In the genomic region with DNA sequence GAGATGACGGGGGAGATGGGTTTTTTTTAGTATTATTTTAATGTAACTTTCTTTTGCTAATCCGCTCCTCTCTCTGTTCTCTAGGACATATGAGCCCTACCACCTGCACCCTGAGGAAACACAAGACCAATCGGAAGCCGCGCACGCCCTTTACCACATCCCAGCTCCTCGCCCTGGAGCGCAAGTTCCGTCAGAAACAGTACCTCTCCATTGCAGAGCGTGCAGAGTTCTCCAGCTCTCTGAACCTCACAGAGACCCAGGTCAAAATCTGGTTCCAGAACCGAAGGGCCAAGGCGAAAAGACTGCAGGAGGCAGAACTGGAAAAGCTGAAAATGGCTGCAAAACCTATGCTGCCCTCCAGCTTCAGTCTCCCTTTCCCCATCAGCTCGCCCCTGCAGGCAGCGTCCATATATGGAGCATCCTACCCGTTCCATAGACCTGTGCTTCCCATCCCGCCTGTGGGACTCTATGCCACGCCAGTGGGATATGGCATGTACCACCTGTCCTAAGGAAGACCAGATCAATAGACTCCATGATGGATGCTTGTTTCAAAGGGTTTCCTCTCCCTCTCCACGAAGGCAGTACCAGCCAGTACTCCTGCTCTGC, we compare ENCODE assay signal across 19 cellular contexts. TPM values are rescaled to one million over a fixed set of nuclear protein-coding genes. Genes with fewer than 3 reads are reported as not detected.
A peak's percentile ranks its signal among the peaks of the same experiment; 100 is the strongest.
DNase-seq lines count a peak whose midpoint lies in the region; ATAC-seq, FAIRE-seq and TF ChIP-seq lines count a peak whose summit lies in the region.
"Had no signal": no experiment of that assay in that cellular context is flagged by ENCODE, and none has a peak within 500 bp of the region (broad histone marks: within the 10 kb centered on the region; RNA-seq: fewer than 3 reads in every experiment).

No MANE protein-coding gene starts in this region.

- H3K27ac ChIP-seq in neural progenitor cell: no peak overlapping the region
- H3K27ac ChIP-seq in osteoblast (ENCODE audit: low read depth, low read length): no peak overlapping the region

- H3K36me3 ChIP-seq in iPS-15b (ENCODE audit: control insufficient read depth, insufficient read depth, low read length) (no peaks in the 10 kb centered on the region), neural progenitor cell (no peaks in the 10 kb centered on the region), osteoblast (ENCODE audit: insufficient read depth, low read length) (no peaks in the 10 kb centered on the region)

- H3K9me3 ChIP-seq in iPS-15b (ENCODE audit: control insufficient read depth, insufficient read depth, low read length) (no peaks in the 10 kb centered on the region), neural progenitor cell (ENCODE audit: low read depth) (no peaks in the 10 kb centered on the region), osteoblast (ENCODE audit: low read depth, low read length) (no peaks in the 10 kb centered on the region)

- H4K20me1 ChIP-seq in neural progenitor cell (ENCODE audit: low read depth) (peaks cover 74% of the 10 kb centered on the region), osteoblast (ENCODE audit: insufficient read depth, low read length) (no peaks in the 10 kb centered on the region)

- H3K4me3 ChIP-seq in iPS-15b (ENCODE audit: low read depth, low read length): peak overlapping the region; percentile 41
- peak overlapping the region; percentile 38 for H3K4me3 ChIP-seq in neural progenitor cell
- no peak overlapping the region for H3K4me3 ChIP-seq in osteoblast (ENCODE audit: insufficient read depth, low read length)

- H3K79me2 ChIP-seq in neural progenitor cell (ENCODE audit: low read depth) (no peaks in the 10 kb centered on the region), osteoblast (ENCODE audit: insufficient read depth, low read length) (no peaks in the 10 kb centered on the region)

- H3K27ac Mint-ChIP-seq in WTC11 (no peak overlapping the region), neural progenitor cell (no peak overlapping the region)
- H3K27ac Mint-ChIP-seq: HFFc6 had no signal

- peak; percentile 9 for ATAC-seq in WTC11

- H3K4me2 ChIP-seq in neural progenitor cell: peak overlapping the region; percentile 76
- H3K4me2 ChIP-seq in osteoblast (ENCODE audit: insufficient read depth, low read length): no peak overlapping the region

- H3K9ac ChIP-seq in iPS-15b (ENCODE audit: low read depth, low read length) (no peak overlapping the region), neural progenitor cell (no peak overlapping the region)

- POLR2A ChIA-PET in WTC11 (lab: Charles Lee): no interaction called here

- FAIRE-seq in GM12891 (lab: Jason Lieb, UNC): peak; percentile 40

- H3K4me1 ChIP-seq in iPS-15b (ENCODE audit: control insufficient read depth, insufficient read depth, low read length): peaks cover 10% of the 10 kb centered on the region
- H3K4me1 ChIP-seq in neural progenitor cell: peaks cover 35% of the 10 kb centered on the region
- no peaks in the 10 kb centered on the region for H3K4me1 ChIP-seq in osteoblast (ENCODE audit: insufficient read depth, low read length)

- H2AFZ ChIP-seq in neural progenitor cell (replicated peaks) (no peak overlapping the region), osteoblast (ENCODE audit: low read length) (no peak overlapping the region)

- H3K27me3 Mint-ChIP-seq in WTC11 (ENCODE audit: low read depth) (peaks cover 100% of the 10 kb centered on the region), neural progenitor cell (ENCODE audit: insufficient read depth, low read depth) (peaks cover 59% of the 10 kb centered on the region)

- TF ChIP-seq POLR2A in GM12891 (IDR thresholded peaks at IDR 0.05; ENCODE audit: low read depth, low read length): no peak

- H3K4me3 Mint-ChIP-seq in WTC11 (peak overlapping the region; percentile 61), neural progenitor cell (peak overlapping the region; percentile 88)
- H3K4me3 Mint-ChIP-seq: HFFc6 had no signal

- no peak for DNase-seq in GM12891 (ENCODE audit: insufficient read length, low spot score)
- DNase-seq in WTC11 (ENCODE audit: low spot score): no peak
- DNase-seq in neural progenitor cell (ENCODE audit: low spot score): peak; percentile 71
- DNase-seq in GM20000 (ENCODE audit: low spot score): no peak
- DNase-seq in osteoblast (ENCODE audit: insufficient read length, low spot score, missing footprints): no peak
- no peak for DNase-seq in NCI-H82 treated with DMSO at 0.1 percent for 48 hours (lab: John Stamatoyannopoulos, UW; ENCODE audit: unreplicated experiment)
- DNase-seq in NCI-H187 (lab: John Stamatoyannopoulos, UW): no peak
- DNase-seq: C1 segment of cervical spinal cord, COR-L47, DMS153, EL, HFFc6, KG1, NCI-H1092 treated with DMSO at 0.1 percent for 48 hours, NCI-H1694 treated with DMSO at 0.1 percent for 48 hours, NCI-H446, NCI-H774 had no signal

- CTCF ChIA-PET in WTC11 (lab: Charles Lee): interaction anchor here (0.8 to 1.6 kb wide), 4 partner anchors 20 to 310 kb away, joined by 3 to 13 read pairs (median 3); no protein-coding TSS in a partner anchor

- no peak for TF ChIP-seq CTCF in WTC11 (IDR thresholded peaks at IDR 0.05)
- no peak for TF ChIP-seq CTCF in neural progenitor cell (IDR thresholded peaks at IDR 0.05)
- TF ChIP-seq CTCF in GM20000 (IDR thresholded peaks at IDR 0.05; ENCODE audit: extremely low read depth, missing control alignments): no peak
- TF ChIP-seq CTCF in osteoblast (IDR thresholded peaks at IDR 0.05; ENCODE audit: extremely low read depth, low read depth, low read length): no peak

- H3K9me3 Mint-ChIP-seq in WTC11: no peaks in the 10 kb centered on the region
- no peaks in the 10 kb centered on the region for H3K9me3 Mint-ChIP-seq in neural progenitor cell

- H3K27me3 ChIP-seq in iPS-15b (ENCODE audit: control insufficient read depth, insufficient read depth, low read length) (peaks cover 95% of the 10 kb centered on the region), neural progenitor cell (peaks cover 99% of the 10 kb centered on the region), osteoblast (ENCODE audit: insufficient read depth, low read length) (peaks cover 29% of the 10 kb centered on the region)

- peaks cover 71% of the 10 kb centered on the region for H3K4me1 Mint-ChIP-seq in WTC11
- H3K4me1 Mint-ChIP-seq in neural progenitor cell: peaks cover 77% of the 10 kb centered on the region

- H3K36me3 Mint-ChIP-seq in WTC11: no peaks in the 10 kb centered on the region
- H3K36me3 Mint-ChIP-seq in neural progenitor cell: peaks cover 34% of the 10 kb centered on the region

- peaks cover 30% of the 10 kb centered on the region for H3F3A ChIP-seq in neural progenitor cell (ENCODE audit: low read depth)

TF ChIP-seq in GM12891, 5 proteins besides CTCF, POLR2A, EP300 and RAD21:
- no peak for TF ChIP-seq SPI1 (IDR thresholded peaks at IDR 0.05; ENCODE audit: low read depth, low read length)
- no peak for TF ChIP-seq PAX5 (IDR thresholded peaks at IDR 0.05; ENCODE audit: insufficient read depth, low read length, severe bottlenecking)
- no peak for TF ChIP-seq POU2F2 (IDR thresholded peaks at IDR 0.05; ENCODE audit: low read depth, low read length)
- TF ChIP-seq POLR2AphosphoS5 (IDR thresholded peaks at IDR 0.05; ENCODE audit: low read depth, low read length): no peak
- TF ChIP-seq TAF1 (IDR thresholded peaks at IDR 0.05; ENCODE audit: low read depth, low read length): no peak

TF ChIP-seq in WTC11, 78 proteins besides CTCF, POLR2A, EP300 and RAD21 (continues in another document):
- TF ChIP-seq ZNF138 (CRISPR knock-in tag; conservative IDR thresholded peaks at IDR 0.05) (no peak), ATF1 (CRISPR knock-in tag; IDR thresholded peaks at IDR 0.05) (no peak), ZNF263 (CRISPR knock-in tag; IDR thresholded peaks at IDR 0.05; ENCODE audit: low read depth) (no peak)
- TF ChIP-seq, protein P1, sequence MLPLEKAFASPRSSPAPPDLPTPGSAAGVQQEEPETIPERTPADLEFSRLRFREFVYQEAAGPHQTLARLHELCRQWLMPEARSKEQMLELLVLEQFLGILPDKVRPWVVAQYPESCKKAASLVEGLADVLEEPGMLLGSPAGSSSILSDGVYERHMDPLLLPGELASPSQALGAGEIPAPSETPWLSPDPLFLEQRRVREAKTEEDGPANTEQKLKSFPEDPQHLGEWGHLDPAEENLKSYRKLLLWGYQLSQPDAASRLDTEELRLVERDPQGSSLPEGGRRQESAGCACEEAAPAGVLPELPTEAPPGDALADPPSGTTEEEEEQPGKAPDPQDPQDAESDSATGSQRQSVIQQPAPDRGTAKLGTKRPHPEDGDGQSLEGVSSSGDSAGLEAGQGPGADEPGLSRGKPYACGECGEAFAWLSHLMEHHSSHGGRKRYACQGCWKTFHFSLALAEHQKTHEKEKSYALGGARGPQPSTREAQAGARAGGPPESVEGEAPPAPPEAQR (CRISPR knock-in tag; IDR thresholded peaks at IDR 0.05): no peak
- TF ChIP-seq, protein P2, sequence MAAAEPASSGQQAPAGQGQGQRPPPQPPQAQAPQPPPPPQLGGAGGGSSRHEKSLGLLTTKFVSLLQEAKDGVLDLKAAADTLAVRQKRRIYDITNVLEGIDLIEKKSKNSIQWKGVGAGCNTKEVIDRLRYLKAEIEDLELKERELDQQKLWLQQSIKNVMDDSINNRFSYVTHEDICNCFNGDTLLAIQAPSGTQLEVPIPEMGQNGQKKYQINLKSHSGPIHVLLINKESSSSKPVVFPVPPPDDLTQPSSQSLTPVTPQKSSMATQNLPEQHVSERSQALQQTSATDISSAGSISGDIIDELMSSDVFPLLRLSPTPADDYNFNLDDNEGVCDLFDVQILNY (CRISPR knock-in tag; IDR thresholded peaks at IDR 0.05): no peak
- TF ChIP-seq, protein P3, sequence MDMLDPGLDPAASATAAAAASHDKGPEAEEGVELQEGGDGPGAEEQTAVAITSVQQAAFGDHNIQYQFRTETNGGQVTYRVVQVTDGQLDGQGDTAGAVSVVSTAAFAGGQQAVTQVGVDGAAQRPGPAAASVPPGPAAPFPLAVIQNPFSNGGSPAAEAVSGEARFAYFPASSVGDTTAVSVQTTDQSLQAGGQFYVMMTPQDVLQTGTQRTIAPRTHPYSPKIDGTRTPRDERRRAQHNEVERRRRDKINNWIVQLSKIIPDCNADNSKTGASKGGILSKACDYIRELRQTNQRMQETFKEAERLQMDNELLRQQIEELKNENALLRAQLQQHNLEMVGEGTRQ (CRISPR knock-in tag; IDR thresholded peaks at IDR 0.05): no peak

RNA-seq across cellular contexts. Expression of a gene that starts 4.8 kb away (rescaled TPM):
- polyA plus RNA-seq in GM12891 (2012; ENCODE audit: low read depth, missing spikeins): not detected
- total RNA-seq in WTC11 (2021) (0.73 to 0.94 TPM (median 0.83 TPM) in 3 replicates), neural progenitor cell (ENCODE audit: low replicate concordance) (0.30 and 0.93 TPM in 2 replicates), osteoblast (1.5 and 2.2 TPM in 2 replicates)
- total RNA-seq: HFFc6, M059J had no signal
